In genomic region chr17:82332669-82333278, GRCh38 we compare ENCODE assay signal across 1 cellular context.
A peak's percentile ranks its signal among the peaks of the same experiment; 100 is the strongest.
TF ChIP-seq lines count a peak whose summit lies in the region.

No MANE protein-coding gene starts in this region.

TF ChIP-seq in HepG2, 621 proteins besides CTCF, POLR2A, EP300 and RAD21 (continued from another document and continues in another):
- TF ChIP-seq UBTF (CRISPR knock-in tag; IDR thresholded peaks at IDR 0.05) (peak; percentile 31), ZNF446 (CRISPR knock-in tag; IDR thresholded peaks at IDR 0.05) (0 out of 2 replicates have a peak, but pooled peaks have one; percentile 31), MAFK (conservative IDR thresholded peaks at IDR 0.05 in 1 of 2, IDR thresholded peaks at IDR 0.05 in 1 of 2; ENCODE audit: low read length in 2 of 2) (peak; percentile 100), NONO (IDR thresholded peaks at IDR 0.05) (no peak), NONO (CRISPR knock-in tag; conservative IDR thresholded peaks at IDR 0.05) (peak; percentile 35; the same call in 1 of the 2 replicates), MYC (CRISPR knock-in tag; IDR thresholded peaks at IDR 0.05; ENCODE audit: borderline replicate concordance) (0 out of 2 replicates have a peak, but pooled peaks have one; percentile 48), NRL (CRISPR knock-in tag; IDR thresholded peaks at IDR 0.05; ENCODE audit: borderline replicate concordance) (0 out of 2 replicates have a peak, but pooled peaks have one; percentile 54), ZNF672 (CRISPR knock-in tag; IDR thresholded peaks at IDR 0.05) (0 out of 2 replicates have a peak, but pooled peaks have one; percentile 26), HIVEP1 (CRISPR knock-in tag; IDR thresholded peaks at IDR 0.05) (peak; percentile 66), AGO2 (optimal IDR thresholded peaks at IDR 0.05; ENCODE audit: low read depth, low read length) (peak; percentile 36), ZFX (CRISPR knock-in tag; IDR thresholded peaks at IDR 0.05; ENCODE audit: low read depth) (0 out of 2 replicates have a peak, but pooled peaks have one; percentile 44), ZNF564 (CRISPR knock-in tag; IDR thresholded peaks at IDR 0.05) (no peak), ZBTB34 (CRISPR knock-in tag; IDR thresholded peaks at IDR 0.05) (no peak), SP2 (CRISPR knock-in tag; IDR thresholded peaks at IDR 0.05) (0 out of 2 replicates have a peak, but pooled peaks have one; percentile 38), ZBTB20 (CRISPR knock-in tag; IDR thresholded peaks at IDR 0.05; ENCODE audit: borderline replicate concordance, low read depth) (no peak), CENPT (CRISPR knock-in tag; IDR thresholded peaks at IDR 0.05; ENCODE audit: low read depth) (no peak), PHF5A (CRISPR knock-in tag; IDR thresholded peaks at IDR 0.05; ENCODE audit: low read depth, unreplicated experiment) (no peak), ZNF615 (CRISPR knock-in tag; IDR thresholded peaks at IDR 0.05; ENCODE audit: borderline replicate concordance) (no peak), ZNF543 (CRISPR knock-in tag; IDR thresholded peaks at IDR 0.05) (0 out of 2 replicates have a peak, but pooled peaks have one; percentile 13), HNRNPLL (IDR thresholded peaks at IDR 0.05; ENCODE audit: low read depth, low read length, poor library complexity, severe bottlenecking) (peak; percentile 8), ARID4A (CRISPR knock-in tag; IDR thresholded peaks at IDR 0.05; ENCODE audit: borderline replicate concordance) (peak; percentile 19; the same call in 1 of the 2 replicates), HNF4A (CRISPR knock-in tag; IDR thresholded peaks at IDR 0.05) (0 out of 2 replicates have a peak, but pooled peaks have one; percentile 0), RBM39 (IDR thresholded peaks at IDR 0.05; ENCODE audit: low read depth, low read length, poor library complexity, severe bottlenecking) (peak; percentile 57), MTA1 (CRISPR knock-in tag; IDR thresholded peaks at IDR 0.05; ENCODE audit: borderline replicate concordance) (0 out of 2 replicates have a peak, but pooled peaks have one; percentile 18), TAF1 (CRISPR knock-in tag; IDR thresholded peaks at IDR 0.05) (peak; percentile 35; the same call in 1 of the 2 replicates), KDM2A (CRISPR knock-in tag; IDR thresholded peaks at IDR 0.05; ENCODE audit: borderline replicate concordance, low read depth) (no peak), NFATC3 (CRISPR knock-in tag; IDR thresholded peaks at IDR 0.05) (no peak), ZBTB38 (CRISPR knock-in tag; IDR thresholded peaks at IDR 0.05) (peak; percentile 98), MED1 (CRISPR knock-in tag; IDR thresholded peaks at IDR 0.05) (no peak), ZNF432 (CRISPR knock-in tag; IDR thresholded peaks at IDR 0.05; ENCODE audit: borderline replicate concordance) (no peak), ZNF879 (CRISPR knock-in tag; IDR thresholded peaks at IDR 0.05) (no peak), NFKB2 (CRISPR knock-in tag; IDR thresholded peaks at IDR 0.05; ENCODE audit: borderline replicate concordance) (0 out of 2 replicates have a peak, but pooled peaks have one; percentile 30), GABPA (IDR thresholded peaks at IDR 0.05; ENCODE audit: low read depth, low read length) (no peak), GABPA (CRISPR knock-in tag; IDR thresholded peaks at IDR 0.05; ENCODE audit: low read depth) (no peak)
- TF ChIP-seq, protein P1, sequence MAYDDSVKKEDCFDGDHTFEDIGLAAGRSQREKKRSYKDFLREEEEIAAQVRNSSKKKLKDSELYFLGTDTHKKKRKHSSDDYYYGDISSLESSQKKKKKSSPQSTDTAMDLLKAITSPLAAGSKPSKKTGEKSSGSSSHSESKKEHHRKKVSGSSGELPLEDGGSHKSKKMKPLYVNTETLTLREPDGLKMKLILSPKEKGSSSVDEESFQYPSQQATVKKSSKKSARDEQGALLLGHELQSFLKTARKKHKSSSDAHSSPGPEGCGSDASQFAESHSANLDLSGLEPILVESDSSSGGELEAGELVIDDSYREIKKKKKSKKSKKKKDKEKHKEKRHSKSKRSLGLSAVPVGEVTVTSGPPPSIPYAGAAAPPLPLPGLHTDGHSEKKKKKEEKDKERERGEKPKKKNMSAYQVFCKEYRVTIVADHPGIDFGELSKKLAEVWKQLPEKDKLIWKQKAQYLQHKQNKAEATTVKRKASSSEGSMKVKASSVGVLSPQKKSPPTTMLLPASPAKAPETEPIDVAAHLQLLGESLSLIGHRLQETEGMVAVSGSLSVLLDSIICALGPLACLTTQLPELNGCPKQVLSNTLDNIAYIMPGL (CRISPR knock-in tag; IDR thresholded peaks at IDR 0.05; ENCODE audit: borderline replicate concordance in 1 of 2, low read depth in 1 of 2) = 0 out of 4 replicates have a peak, but pooled peaks of 1 of the 2 experiments have one; percentile 18
- TF ChIP-seq, protein P2, sequence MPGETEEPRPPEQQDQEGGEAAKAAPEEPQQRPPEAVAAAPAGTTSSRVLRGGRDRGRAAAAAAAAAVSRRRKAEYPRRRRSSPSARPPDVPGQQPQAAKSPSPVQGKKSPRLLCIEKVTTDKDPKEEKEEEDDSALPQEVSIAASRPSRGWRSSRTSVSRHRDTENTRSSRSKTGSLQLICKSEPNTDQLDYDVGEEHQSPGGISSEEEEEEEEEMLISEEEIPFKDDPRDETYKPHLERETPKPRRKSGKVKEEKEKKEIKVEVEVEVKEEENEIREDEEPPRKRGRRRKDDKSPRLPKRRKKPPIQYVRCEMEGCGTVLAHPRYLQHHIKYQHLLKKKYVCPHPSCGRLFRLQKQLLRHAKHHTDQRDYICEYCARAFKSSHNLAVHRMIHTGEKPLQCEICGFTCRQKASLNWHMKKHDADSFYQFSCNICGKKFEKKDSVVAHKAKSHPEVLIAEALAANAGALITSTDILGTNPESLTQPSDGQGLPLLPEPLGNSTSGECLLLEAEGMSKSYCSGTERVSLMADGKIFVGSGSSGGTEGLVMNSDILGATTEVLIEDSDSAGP (CRISPR knock-in tag; IDR thresholded peaks at IDR 0.05; ENCODE audit: borderline replicate concordance) = peak; percentile 45; the same call in 1 of the 2 replicates
- TF ChIP-seq, protein P3, sequence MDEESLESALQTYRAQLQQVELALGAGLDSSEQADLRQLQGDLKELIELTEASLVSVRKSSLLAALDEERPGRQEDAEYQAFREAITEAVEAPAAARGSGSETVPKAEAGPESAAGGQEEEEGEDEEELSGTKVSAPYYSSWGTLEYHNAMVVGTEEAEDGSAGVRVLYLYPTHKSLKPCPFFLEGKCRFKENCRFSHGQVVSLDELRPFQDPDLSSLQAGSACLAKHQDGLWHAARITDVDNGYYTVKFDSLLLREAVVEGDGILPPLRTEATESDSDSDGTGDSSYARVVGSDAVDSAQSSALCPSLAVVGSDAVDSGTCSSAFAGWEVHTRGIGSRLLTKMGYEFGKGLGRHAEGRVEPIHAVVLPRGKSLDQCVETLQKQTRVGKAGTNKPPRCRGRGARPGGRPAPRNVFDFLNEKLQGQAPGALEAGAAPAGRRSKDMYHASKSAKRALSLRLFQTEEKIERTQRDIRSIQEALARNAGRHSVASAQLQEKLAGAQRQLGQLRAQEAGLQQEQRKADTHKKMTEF (CRISPR knock-in tag; IDR thresholded peaks at IDR 0.05) = no peak
- TF ChIP-seq, protein P4, sequence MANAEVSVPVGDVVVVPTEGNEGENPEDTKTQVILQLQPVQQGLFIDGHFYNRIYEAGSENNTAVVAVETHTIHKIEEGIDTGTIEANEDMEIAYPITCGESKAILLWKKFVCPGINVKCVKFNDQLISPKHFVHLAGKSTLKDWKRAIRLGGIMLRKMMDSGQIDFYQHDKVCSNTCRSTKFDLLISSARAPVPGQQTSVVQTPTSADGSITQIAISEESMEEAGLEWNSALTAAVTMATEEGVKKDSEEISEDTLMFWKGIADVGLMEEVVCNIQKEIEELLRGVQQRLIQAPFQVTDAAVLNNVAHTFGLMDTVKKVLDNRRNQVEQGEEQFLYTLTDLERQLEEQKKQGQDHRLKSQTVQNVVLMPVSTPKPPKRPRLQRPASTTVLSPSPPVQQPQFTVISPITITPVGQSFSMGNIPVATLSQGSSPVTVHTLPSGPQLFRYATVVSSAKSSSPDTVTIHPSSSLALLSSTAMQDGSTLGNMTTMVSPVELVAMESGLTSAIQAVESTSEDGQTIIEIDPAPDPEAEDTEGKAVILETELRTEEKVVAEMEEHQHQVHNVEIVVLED (CRISPR knock-in tag; IDR thresholded peaks at IDR 0.05; ENCODE audit: borderline replicate concordance) = no peak
- TF ChIP-seq, protein P5, sequence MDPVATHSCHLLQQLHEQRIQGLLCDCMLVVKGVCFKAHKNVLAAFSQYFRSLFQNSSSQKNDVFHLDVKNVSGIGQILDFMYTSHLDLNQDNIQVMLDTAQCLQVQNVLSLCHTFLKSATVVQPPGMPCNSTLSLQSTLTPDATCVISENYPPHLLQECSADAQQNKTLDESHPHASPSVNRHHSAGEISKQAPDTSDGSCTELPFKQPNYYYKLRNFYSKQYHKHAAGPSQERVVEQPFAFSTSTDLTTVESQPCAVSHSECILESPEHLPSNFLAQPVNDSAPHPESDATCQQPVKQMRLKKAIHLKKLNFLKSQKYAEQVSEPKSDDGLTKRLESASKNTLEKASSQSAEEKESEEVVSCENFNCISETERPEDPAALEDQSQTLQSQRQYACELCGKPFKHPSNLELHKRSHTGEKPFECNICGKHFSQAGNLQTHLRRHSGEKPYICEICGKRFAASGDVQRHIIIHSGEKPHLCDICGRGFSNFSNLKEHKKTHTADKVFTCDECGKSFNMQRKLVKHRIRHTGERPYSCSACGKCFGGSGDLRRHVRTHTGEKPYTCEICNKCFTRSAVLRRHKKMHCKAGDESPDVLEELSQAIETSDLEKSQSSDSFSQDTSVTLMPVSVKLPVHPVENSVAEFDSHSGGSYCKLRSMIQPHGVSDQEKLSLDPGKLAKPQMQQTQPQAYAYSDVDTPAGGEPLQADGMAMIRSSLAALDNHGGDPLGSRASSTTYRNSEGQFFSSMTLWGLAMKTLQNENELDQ (CRISPR knock-in tag; IDR thresholded peaks at IDR 0.05; ENCODE audit: borderline replicate concordance) = no peak
- TF ChIP-seq, protein P6, sequence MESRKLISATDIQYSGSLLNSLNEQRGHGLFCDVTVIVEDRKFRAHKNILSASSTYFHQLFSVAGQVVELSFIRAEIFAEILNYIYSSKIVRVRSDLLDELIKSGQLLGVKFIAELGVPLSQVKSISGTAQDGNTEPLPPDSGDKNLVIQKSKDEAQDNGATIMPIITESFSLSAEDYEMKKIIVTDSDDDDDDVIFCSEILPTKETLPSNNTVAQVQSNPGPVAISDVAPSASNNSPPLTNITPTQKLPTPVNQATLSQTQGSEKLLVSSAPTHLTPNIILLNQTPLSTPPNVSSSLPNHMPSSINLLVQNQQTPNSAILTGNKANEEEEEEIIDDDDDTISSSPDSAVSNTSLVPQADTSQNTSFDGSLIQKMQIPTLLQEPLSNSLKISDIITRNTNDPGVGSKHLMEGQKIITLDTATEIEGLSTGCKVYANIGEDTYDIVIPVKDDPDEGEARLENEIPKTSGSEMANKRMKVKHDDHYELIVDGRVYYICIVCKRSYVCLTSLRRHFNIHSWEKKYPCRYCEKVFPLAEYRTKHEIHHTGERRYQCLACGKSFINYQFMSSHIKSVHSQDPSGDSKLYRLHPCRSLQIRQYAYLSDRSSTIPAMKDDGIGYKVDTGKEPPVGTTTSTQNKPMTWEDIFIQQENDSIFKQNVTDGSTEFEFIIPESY (CRISPR knock-in tag; IDR thresholded peaks at IDR 0.05) = peak; percentile 65
- TF ChIP-seq, protein P7, sequence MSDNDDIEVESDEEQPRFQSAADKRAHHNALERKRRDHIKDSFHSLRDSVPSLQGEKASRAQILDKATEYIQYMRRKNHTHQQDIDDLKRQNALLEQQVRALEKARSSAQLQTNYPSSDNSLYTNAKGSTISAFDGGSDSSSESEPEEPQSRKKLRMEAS (IDR thresholded peaks at IDR 0.05) = no peak
